23 cellular contexts compared by ENCODE assay signal in the genomic region with DNA sequence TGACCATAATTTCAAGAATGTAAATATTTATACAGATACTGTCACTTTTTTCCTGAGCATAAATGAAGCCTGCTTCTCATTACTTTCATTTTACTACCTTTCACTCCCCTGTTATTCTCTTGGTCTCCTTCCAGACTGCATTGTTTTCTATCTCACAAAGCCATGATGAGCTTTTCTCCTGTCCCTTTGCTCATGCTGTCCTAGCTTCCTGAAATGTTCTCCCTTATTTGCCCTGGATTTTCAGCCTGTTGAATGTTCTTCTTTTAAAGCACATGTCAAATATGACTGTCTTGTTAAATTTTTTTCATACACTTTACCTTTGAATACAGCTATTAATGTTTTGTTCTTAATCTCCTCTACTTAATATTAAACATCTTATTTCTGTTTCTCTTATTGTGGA.
"Had no signal": no experiment of that assay in that cellular context is flagged by ENCODE, and none has a peak within 500 bp of the region (broad histone marks: within the 10 kb centered on the region; RNA-seq: fewer than 3 reads in every experiment).

No MANE protein-coding gene starts in this region.

- H3K27ac ChIP-seq: coronary artery, esophagus squamous epithelium, gastrocnemius medialis, left ventricle myocardium inferior, parathyroid adenoma, right lobe of liver, skin epidermis, stomach, suprapubic skin, tibial nerve had no signal

- H3K4me3 ChIP-seq: coronary artery, esophagus squamous epithelium, gastrocnemius medialis, left ventricle myocardium inferior, right lobe of liver, skin epidermis, stomach, suprapubic skin, tibial nerve had no signal

- H3K4me1 Mint-ChIP-seq: mesothelial cell of epicardium, nephron had no signal

- ATAC-seq: activated CD4-positive, CD25-positive, alpha-beta regulatory T cell treated with anti-CD3 and anti-CD28 coated beads, Interleukin-2, amount 50 U/mL, for 24 hours; gastrocnemius medialis; stimulated activated memory B cell treated with anti-CD40 and anti-IgM and Interleukin-4, amounts not matched to agents 10 μg/mL and 1 μg/mL and 100 μg/mL, for 72 hours had no signal

- H3K27me3 ChIP-seq: esophagus squamous epithelium, gastrocnemius medialis, right lobe of liver, stomach, suprapubic skin, tibial nerve had no signal

- H3K4me3 Mint-ChIP-seq: activated naive CD8-positive, alpha-beta T cell; mesothelial cell of epicardium; nephron; stimulated activated memory B cell treated with anti-CD40 and anti-IgM and Interleukin-4, amounts not matched to agents 10 μg/mL and 1 μg/mL and 100 μg/mL, for 72 hours had no signal

- H3K27me3 Mint-ChIP-seq: activated naive CD8-positive, alpha-beta T cell; stimulated activated memory B cell treated with anti-CD40 and anti-IgM and Interleukin-4, amounts not matched to agents 10 μg/mL and 1 μg/mL and 100 μg/mL, for 72 hours had no signal

- H3K4me1 ChIP-seq: right lobe of liver, suprapubic skin had no signal

- DNase-seq: activated CD4-positive, alpha-beta T cell treated with anti-CD3 and anti-CD28 coated beads, Interleukin-2, amount 50 U/mL, for 1 hour; activated CD8-positive, alpha-beta memory T cell treated with anti-CD3 and anti-CD28 coated beads for 24 hours; activated CD8-positive, alpha-beta memory T cell treated with anti-CD3 and anti-CD28 coated beads, Interleukin-2, amount 50 U/mL, for 4 hours; activated gamma-delta T cell treated with Interleukin-2 at 50 U/mL for 16 hours; amygdala; cerebellar nuclear complex; esophagus squamous epithelium; gastrocnemius medialis; hippocampal formation; left ventricle myocardium inferior; right lobe of liver; stimulated activated CD4-positive, alpha-beta T cell treated with anti-CD3 and anti-CD28 coated beads, Interleukin-2, amount 100 ng/mL, for 24 hours; stomach had no signal

- H3K27ac Mint-ChIP-seq: activated naive CD8-positive, alpha-beta T cell; mesothelial cell of epicardium; nephron; stimulated activated memory B cell treated with anti-CD40 and anti-IgM and Interleukin-4, amounts not matched to agents 10 μg/mL and 1 μg/mL and 100 μg/mL, for 72 hours had no signal

- H3K9me3 Mint-ChIP-seq: mesothelial cell of epicardium; stimulated activated memory B cell treated with anti-CD40 and anti-IgM and Interleukin-4, amounts not matched to agents 10 μg/mL and 1 μg/mL and 100 μg/mL, for 72 hours had no signal

- H3K9me3 ChIP-seq: esophagus squamous epithelium, gastrocnemius medialis, right lobe of liver, stomach, suprapubic skin, tibial nerve had no signal
